Comparison of ENCODE assay signal across 10 cellular contexts in genomic region chr1:107477233-107477632, GRCh38.
DNase-seq lines count a peak whose midpoint lies in the region; FAIRE-seq and TF ChIP-seq lines count a peak whose summit lies in the region.
"Had no signal": no experiment of that assay in that cellular context is flagged by ENCODE, and none has a peak within 500 bp of the region (broad histone marks: within the 10 kb centered on the region; RNA-seq: fewer than 3 reads in every experiment).

No MANE protein-coding gene starts in this region.

- H3K27ac ChIP-seq in neural progenitor cell, result no peak overlapping the region
- H3K27ac ChIP-seq: left lung had no signal

- no peak overlapping the region for H3K4me3 Mint-ChIP-seq in activated CD4-positive, alpha-beta T cell treated with anti-CD3 and anti-CD28 coated beads, Interleukin-2, amount 10 ng/mL, durations not matched to agents 24 days and 14 days
- no peak overlapping the region for H3K4me3 Mint-ChIP-seq in neural progenitor cell

- H3F3A ChIP-seq in neural progenitor cell (ENCODE audit: low read depth), result peaks cover 7% of the 10 kb centered on the region

- H3K9ac ChIP-seq in neural progenitor cell, result no peak overlapping the region

- H3K79me2 ChIP-seq in neural progenitor cell (ENCODE audit: low read depth), result no peaks in the 10 kb centered on the region

- H3K4me1 Mint-ChIP-seq in activated CD4-positive, alpha-beta T cell treated with anti-CD3 and anti-CD28 coated beads, Interleukin-2, amount 10 ng/mL, durations not matched to agents 24 days and 14 days, result no peaks in the 10 kb centered on the region
- peaks cover 4% of the 10 kb centered on the region for H3K4me1 Mint-ChIP-seq in neural progenitor cell

- no peak for FAIRE-seq in HTR-8/SVneo (lab: Jason Lieb, UNC)

- intact Hi-C loops in activated CD4-positive, alpha-beta T cell treated with anti-CD3 and anti-CD28 coated beads, Interleukin-2, amount 10 ng/mL, durations not matched to agents 24 days and 14 days (cut with micrococcal nuclease), result no loop called here
- intact Hi-C loops in head of caudate nucleus (cut with DNase I), result no loop called here

- peaks cover 27% of the 10 kb centered on the region for H3K27me3 Mint-ChIP-seq in activated CD4-positive, alpha-beta T cell treated with anti-CD3 and anti-CD28 coated beads, Interleukin-2, amount 10 ng/mL, durations not matched to agents 24 days and 14 days
- peaks cover 6% of the 10 kb centered on the region for H3K27me3 Mint-ChIP-seq in neural progenitor cell (ENCODE audit: insufficient read depth, low read depth)

- no peak overlapping the region for H3K4me3 ChIP-seq in Jurkat, Clone E6-1 (ENCODE audit: low read length)
- no peak overlapping the region for H3K4me3 ChIP-seq in neural progenitor cell
- H3K4me3 ChIP-seq: left lung had no signal

- no peaks in the 10 kb centered on the region for H3K36me3 ChIP-seq in neural progenitor cell
- H3K36me3 ChIP-seq: left lung had no signal

- H3K4me2 ChIP-seq in neural progenitor cell, result no peak overlapping the region

- H3K27ac Mint-ChIP-seq in activated CD4-positive, alpha-beta T cell treated with anti-CD3 and anti-CD28 coated beads, Interleukin-2, amount 10 ng/mL, durations not matched to agents 24 days and 14 days, result no peak overlapping the region
- no peak overlapping the region for H3K27ac Mint-ChIP-seq in neural progenitor cell

- no peaks in the 10 kb centered on the region for H3K9me3 Mint-ChIP-seq in activated CD4-positive, alpha-beta T cell treated with anti-CD3 and anti-CD28 coated beads, Interleukin-2, amount 10 ng/mL, durations not matched to agents 24 days and 14 days
- H3K9me3 Mint-ChIP-seq in neural progenitor cell, result no peaks in the 10 kb centered on the region

- DNase-seq in activated CD4-positive, alpha-beta T cell treated with anti-CD3 and anti-CD28 coated beads, Interleukin-2, amount 10 ng/mL, durations not matched to agents 24 days and 14 days, result peak; percentile 56
- no peak for DNase-seq in activated CD4-positive, alpha-beta T cell treated with anti-CD3 and anti-CD28 coated beads for 4 hours
- DNase-seq in Jurkat, Clone E6-1 (ENCODE audit: low read depth, low spot score), result peak; percentile 18
- peak; percentile 4 to 23 for DNase-seq in activated CD4-positive, alpha-beta T cell treated with anti-CD3 and anti-CD28 coated beads, Interleukin-2, amount 50 U/mL, for 48 hours
- DNase-seq in neural progenitor cell (ENCODE audit: low spot score), result no peak
- DNase-seq in HTR-8/SVneo (ENCODE audit: insufficient read length, low spot score), result no peak
- no peak for DNase-seq in Kasumi-1 (lab: John Stamatoyannopoulos, UW)
- DNase-seq in head of caudate nucleus, result no peak
- DNase-seq: left lung, trophoblast cell had no signal

- no peak overlapping the region for H2AFZ ChIP-seq in neural progenitor cell (replicated peaks)

- H3K4me1 ChIP-seq in neural progenitor cell, result peaks cover 13% of the 10 kb centered on the region
- H3K4me1 ChIP-seq: left lung had no signal

- H4K20me1 ChIP-seq in neural progenitor cell (ENCODE audit: low read depth), result no peaks in the 10 kb centered on the region

- H3K36me3 Mint-ChIP-seq in activated CD4-positive, alpha-beta T cell treated with anti-CD3 and anti-CD28 coated beads, Interleukin-2, amount 10 ng/mL, durations not matched to agents 24 days and 14 days (ENCODE audit: low read depth), result no peaks in the 10 kb centered on the region
- H3K36me3 Mint-ChIP-seq in neural progenitor cell, result no peaks in the 10 kb centered on the region

- peak; percentile 46 for TF ChIP-seq CTCF in neural progenitor cell (IDR thresholded peaks at IDR 0.05)

- H3K9me3 ChIP-seq in neural progenitor cell (ENCODE audit: low read depth), result no peaks in the 10 kb centered on the region
- H3K9me3 ChIP-seq: left lung had no signal

- no peaks in the 10 kb centered on the region for H3K27me3 ChIP-seq in neural progenitor cell

Comparison
In these comparisons a context has a peak if more than half of its experiments do, and no peak if none do; other contexts are left out.
1. DNase-seq: peak in activated CD4-positive, alpha-beta T cell treated with anti-CD3 and anti-CD28 coated beads, Interleukin-2, amount 10 ng/mL, durations not matched to agents 24 days and 14 days (single experiment), Jurkat, Clone E6-1 (single experiment) and activated CD4-positive, alpha-beta T cell treated with anti-CD3 and anti-CD28 coated beads, Interleukin-2, amount 50 U/mL, for 48 hours (2 of 2); none in activated CD4-positive, alpha-beta T cell treated with anti-CD3 and anti-CD28 coated beads for 4 hours (0 of 2), neural progenitor cell (single experiment), HTR-8/SVneo (single experiment), Kasumi-1 (0 of 2) and head of caudate nucleus (0 of 42).